18 cellular contexts compared by ENCODE assay signal in the genomic region with DNA sequence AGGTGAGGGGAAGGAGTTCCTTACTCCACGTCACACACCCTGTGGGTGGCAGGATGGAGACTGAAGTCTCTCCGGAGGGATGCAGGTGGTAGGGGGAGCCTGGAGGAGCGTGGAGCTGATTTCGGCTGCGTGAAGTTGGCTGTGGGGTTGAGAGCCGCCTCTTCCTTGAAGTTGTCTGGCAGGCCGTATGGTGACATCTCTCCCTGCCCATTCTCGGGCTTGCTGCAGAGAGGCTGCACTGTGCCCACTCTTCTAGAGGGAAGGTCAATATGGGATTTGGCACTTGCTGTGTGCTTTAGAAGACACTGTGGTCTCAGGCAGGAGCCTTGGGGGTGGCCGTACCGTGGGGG. TPM values are rescaled to one million over a fixed set of nuclear protein-coding genes. Genes with fewer than 3 reads are reported as not detected.
"Had no signal": no experiment of that assay in that cellular context is flagged by ENCODE, and none has a peak within 500 bp of the region (broad histone marks: within the 10 kb centered on the region; RNA-seq: fewer than 3 reads in every experiment).

No MANE protein-coding gene starts in this region.

- H3K27ac ChIP-seq: epithelial cell of prostate, neural progenitor cell, pancreas, right lobe of liver, SK-N-MC, testis had no signal

- H3K9ac ChIP-seq: neural progenitor cell had no signal

- H3K27me3 ChIP-seq: dorsolateral prefrontal cortex, neural progenitor cell, pancreas, testis had no signal

- H3K9me3 ChIP-seq: heart left ventricle, left ventricle myocardium inferior, pancreas, right lobe of liver, testis had no signal

- ATAC-seq: activated CD8-positive, alpha-beta memory T cell treated with anti-CD3 and anti-CD28 coated beads, Interleukin-2, amount 10 ng/mL, durations not matched to agents 7 days and 5 days; heart left ventricle; pancreas; right lobe of liver; stimulated activated memory B cell treated with anti-CD40 and anti-IgM and Interleukin-4, amounts not matched to agents 10 μg/mL and 1 μg/mL and 100 μg/mL, for 72 hours; WTC11 had no signal

- H3K4me1 ChIP-seq: pancreas, right lobe of liver had no signal

- H3K4me2 ChIP-seq: neural progenitor cell had no signal

- DNase-seq: activated CD4-positive, alpha-beta memory T cell treated with anti-CD3 and anti-CD28 coated beads, Interleukin-2, amount 10 ng/mL, durations not matched to agents 7 days and 5 days; activated CD4-positive, alpha-beta T cell treated with anti-CD3 and anti-CD28 coated beads for 4 hours; activated CD8-positive, alpha-beta memory T cell treated with anti-CD3 and anti-CD28 coated beads, Interleukin-2, amount 10 ng/mL, durations not matched to agents 7 days and 5 days; activated naive CD4-positive, alpha-beta T cell treated with Interleukin-2 at 50 U/mL for 16 hours; kidney glomerular epithelial cell; left ventricle myocardium inferior; mammary epithelial cell; stimulated activated CD4-positive, alpha-beta T cell treated with anti-CD3 and anti-CD28 coated beads, Interleukin-4, amount 100 ng/mL, for 4 hours; testis had no signal

- H3K36me3 ChIP-seq: heart left ventricle, left ventricle myocardium inferior, neural progenitor cell, pancreas, right lobe of liver had no signal

- H3K4me3 ChIP-seq: dorsolateral prefrontal cortex, heart left ventricle, left ventricle myocardium inferior, neural progenitor cell, pancreas, right lobe of liver, SK-N-MC, testis had no signal

- H2AFZ ChIP-seq: neural progenitor cell had no signal

RNA-seq across cellular contexts. Expression of a gene that starts 13.4 kb away (rescaled TPM):
- total RNA-seq: activated CD4-positive, alpha-beta memory T cell treated with anti-CD3 and anti-CD28 coated beads, Interleukin-2, amount 10 ng/mL, durations not matched to agents 7 days and 5 days had no signal
